Comparison of ENCODE assay signal across 12 cellular contexts in the genomic region with DNA sequence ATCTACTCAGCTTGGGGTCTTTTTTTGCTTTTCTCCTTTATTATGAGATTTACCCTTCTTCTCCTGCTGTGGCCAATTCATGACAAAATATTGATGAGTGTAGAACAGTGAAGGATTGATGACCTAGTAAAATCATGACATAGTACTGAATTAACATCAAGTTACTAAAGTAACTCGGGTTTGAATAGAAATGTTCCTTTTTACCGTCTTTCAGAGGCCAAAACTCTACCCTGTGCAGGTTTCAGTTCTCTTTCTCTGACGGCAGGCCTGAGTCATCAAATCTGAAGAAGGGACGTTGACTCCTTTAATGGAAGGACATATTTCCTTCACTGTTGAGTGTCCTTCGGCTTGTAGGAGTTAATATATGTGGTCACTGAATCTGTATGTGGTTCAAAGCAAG.
DNase-seq lines count a peak whose midpoint lies in the region; ATAC-seq and TF ChIP-seq lines count a peak whose summit lies in the region.
"Had no signal": no experiment of that assay in that cellular context is flagged by ENCODE, and none has a peak within 500 bp of the region (broad histone marks: within the 10 kb centered on the region; RNA-seq: fewer than 3 reads in every experiment).

No MANE protein-coding gene starts in this region.

- ATAC-seq in GM21381 (IDR thresholded peaks at IDR 0.05; ENCODE audit: unreplicated experiment) = peak; percentile 86
- peak; percentile 96 for ATAC-seq in HG03354 (IDR thresholded peaks at IDR 0.05; ENCODE audit: poor library complexity, severe bottlenecking, unreplicated experiment)
- ATAC-seq in Right ventricle myocardium superior (ENCODE audit: poor library complexity) = peak; percentile 40

- peak; percentile 61 for DNase-seq in GM13977 (ENCODE audit: low spot score)
- no peak for DNase-seq in Right ventricle myocardium superior
- no peak for DNase-seq in NCI-H446 treated with DMSO at 0.1 percent for 48 hours (lab: John Stamatoyannopoulos, UW)
- no peak for DNase-seq in NCI-H1417 (lab: John Stamatoyannopoulos, UW)
- no peak for DNase-seq in SJCRH30
- no peak for DNase-seq in NCI-H526 treated with DMSO at 0.1 percent for 48 hours (lab: John Stamatoyannopoulos, UW)
- DNase-seq: erythroblast, NCI-H1694 treated with DMSO at 0.1 percent for 48 hours had no signal

- no peaks in the 10 kb centered on the region for H3K4me1 ChIP-seq in SJCRH30
- H3K4me1 ChIP-seq: suprapubic skin had no signal

- H3K9me3 ChIP-seq in SJCRH30 (replicated peaks) = no peaks in the 10 kb centered on the region
- H3K9me3 ChIP-seq: neutrophil, suprapubic skin had no signal

- TF ChIP-seq CTCF in GM13977 (IDR thresholded peaks at IDR 0.05; ENCODE audit: extremely low read depth, insufficient read depth, missing control alignments) = no peak

- H3K36me3 ChIP-seq in SJCRH30 = 0 out of 2 replicates have a peak, but pooled peaks cover 2% of the 10 kb centered on the region

- H3K27ac ChIP-seq in SJCRH30 = no peak overlapping the region
- H3K27ac ChIP-seq: suprapubic skin had no signal

- intact Hi-C loops in Right ventricle myocardium superior (cut with DNase I) = no loop called here

- in situ Hi-C loops in GM13977 (cut with MboI; ENCODE audit: low pct_unique_long_range_greater_than_20kb, low sequenced_read_pairs, unreplicated experiment) = no loop called here

- H3K4me3 ChIP-seq in SJCRH30 = no peak overlapping the region
- H3K4me3 ChIP-seq: suprapubic skin had no signal

- no peaks in the 10 kb centered on the region for H3K27me3 ChIP-seq in SJCRH30
- H3K27me3 ChIP-seq: neutrophil, suprapubic skin had no signal

Comparison
In these comparisons a context has a peak if more than half of its experiments do, and no peak if none do; other contexts are left out.
1. ATAC-seq: peak in every context shown above with its lines; median percentile 96 in HG03354; 86 in GM21381; 40 in Right ventricle myocardium superior.